In genomic region chr17:14790518-14790917, GRCh38 we compare ENCODE assay signal across 15 cellular contexts.
DNase-seq lines count a peak whose midpoint lies in the region; ATAC-seq and TF ChIP-seq lines count a peak whose summit lies in the region.
"Had no signal": no experiment of that assay in that cellular context is flagged by ENCODE, and none has a peak within 500 bp of the region (broad histone marks: within the 10 kb centered on the region; RNA-seq: fewer than 3 reads in every experiment).

No MANE protein-coding gene starts in this region.

- ATAC-seq in upper lobe of left lung (ENCODE audit: low FRiP score in 2 of 2) (peak; percentile 46 to 49), HG03196 (IDR thresholded peaks at IDR 0.05; ENCODE audit: unreplicated experiment) (no peak), GM21390 (IDR thresholded peaks at IDR 0.05; ENCODE audit: unreplicated experiment) (no peak)
- ATAC-seq: naive thymus-derived CD8-positive, alpha-beta T cell had no signal

- H3K4me3 ChIP-seq in NB4 (ENCODE audit: low read depth, low read length) (no peak overlapping the region), upper lobe of left lung (no peak overlapping the region)
- H3K4me3 ChIP-seq: left ventricle myocardium inferior had no signal

- POLR2A ChIA-PET in activated CD4-positive, alpha-beta T cell treated with anti-CD3 and anti-CD28 coated beads, Interleukin-2, amount 10 ng/mL, durations not matched to agents 7 days and 5 days (lab: Charles Lee) = no interaction called here

- no peak overlapping the region for H3K27ac Mint-ChIP-seq in activated CD4-positive, alpha-beta T cell treated with anti-CD3 and anti-CD28 coated beads, Interleukin-2, amount 10 ng/mL, durations not matched to agents 7 days and 5 days
- H3K27ac Mint-ChIP-seq: naive thymus-derived CD8-positive, alpha-beta T cell had no signal

- TF ChIP-seq EP300 in upper lobe of left lung (IDR thresholded peaks at IDR 0.05) = no peak

- DNase-seq in SKM-1 treated with dmso at 0.1 percent for 144 hours (lab: John Stamatoyannopoulos, UW; ENCODE audit: unreplicated experiment) (peak; percentile 13), SKM-1 (lab: John Stamatoyannopoulos, UW; ENCODE audit: unreplicated experiment) (no peak), NB4 (ENCODE audit: low read depth) (peak; percentile 81), germinal center (ENCODE audit: low spot score) (peak; percentile 63), upper lobe of left lung (no peak)
- DNase-seq in activated CD4-positive, alpha-beta T cell treated with anti-CD3 and anti-CD28 coated beads, Interleukin-2, amount 10 ng/mL, durations not matched to agents 7 days and 5 days = no peak
- DNase-seq: Calu3; hippocampal formation; left ventricle myocardium inferior; naive thymus-derived CD8-positive, alpha-beta T cell; NCI-H524; T1000 had no signal

- H3K27me3 ChIP-seq in upper lobe of left lung = no peaks in the 10 kb centered on the region

- no peak overlapping the region for H3K4me3 Mint-ChIP-seq in activated CD4-positive, alpha-beta T cell treated with anti-CD3 and anti-CD28 coated beads, Interleukin-2, amount 10 ng/mL, durations not matched to agents 7 days and 5 days
- H3K4me3 Mint-ChIP-seq: naive thymus-derived CD8-positive, alpha-beta T cell had no signal

- H3K27ac ChIP-seq in upper lobe of left lung = no peak overlapping the region
- H3K27ac ChIP-seq: epithelial cell of prostate, left ventricle myocardium inferior had no signal

- no peaks in the 10 kb centered on the region for H3K9me3 Mint-ChIP-seq in activated CD4-positive, alpha-beta T cell treated with anti-CD3 and anti-CD28 coated beads, Interleukin-2, amount 10 ng/mL, durations not matched to agents 7 days and 5 days
- H3K9me3 Mint-ChIP-seq: naive thymus-derived CD8-positive, alpha-beta T cell had no signal

- no peaks in the 10 kb centered on the region for H3K36me3 ChIP-seq in upper lobe of left lung
- H3K36me3 ChIP-seq: left ventricle myocardium inferior had no signal

- H3K36me3 Mint-ChIP-seq in activated CD4-positive, alpha-beta T cell treated with anti-CD3 and anti-CD28 coated beads, Interleukin-2, amount 10 ng/mL, durations not matched to agents 7 days and 5 days (ENCODE audit: low read depth) = no peaks in the 10 kb centered on the region
- H3K36me3 Mint-ChIP-seq: naive thymus-derived CD8-positive, alpha-beta T cell had no signal

- TF ChIP-seq POLR2A in NB4 (IDR thresholded peaks at IDR 0.05; ENCODE audit: extremely low read depth, insufficient read length) (no peak), upper lobe of left lung (IDR thresholded peaks at IDR 0.05) (no peak)

- no peak for TF ChIP-seq CTCF in NB4 (IDR thresholded peaks at IDR 0.05; ENCODE audit: low read depth, low read length)
- TF ChIP-seq CTCF in upper lobe of left lung (IDR thresholded peaks at IDR 0.05) = no peak

- H3K9me3 ChIP-seq in upper lobe of left lung = no peaks in the 10 kb centered on the region
- H3K9me3 ChIP-seq: left ventricle myocardium inferior had no signal

- 21 to 22% methylated on average over 4 of the region's 4 CpGs for WGBS in upper lobe of left lung, 2 donors

- H3K4me1 Mint-ChIP-seq in activated CD4-positive, alpha-beta T cell treated with anti-CD3 and anti-CD28 coated beads, Interleukin-2, amount 10 ng/mL, durations not matched to agents 7 days and 5 days = no peaks in the 10 kb centered on the region

- peaks cover 4% of the 10 kb centered on the region for H3K27me3 Mint-ChIP-seq in activated CD4-positive, alpha-beta T cell treated with anti-CD3 and anti-CD28 coated beads, Interleukin-2, amount 10 ng/mL, durations not matched to agents 7 days and 5 days

- H3K4me1 ChIP-seq in upper lobe of left lung = no peaks in the 10 kb centered on the region
- H3K4me1 ChIP-seq: left ventricle myocardium inferior had no signal

- CTCF ChIA-PET in activated CD4-positive, alpha-beta T cell treated with anti-CD3 and anti-CD28 coated beads, Interleukin-2, amount 10 ng/mL, durations not matched to agents 7 days and 5 days (lab: Charles Lee) = interaction anchor here (0.6 to 0.8 kb wide), 2 partner anchors 18 to 237 kb away, joined by 3 read pairs; no protein-coding TSS in a partner anchor

Comparison
In these comparisons a context has a peak if more than half of its experiments do, and no peak if none do; other contexts are left out.
1. DNase-seq: peak in SKM-1 treated with dmso at 0.1 percent for 144 hours (single experiment), NB4 (single experiment) and germinal center (single experiment); none in SKM-1 (single experiment), upper lobe of left lung (0 of 2) and activated CD4-positive, alpha-beta T cell treated with anti-CD3 and anti-CD28 coated beads, Interleukin-2, amount 10 ng/mL, durations not matched to agents 7 days and 5 days (single experiment).
2. ATAC-seq: peak in upper lobe of left lung (2 of 2); none in HG03196 (single experiment) and GM21390 (single experiment).